Comparison of ENCODE assay signal across 23 cellular contexts in the genomic region with DNA sequence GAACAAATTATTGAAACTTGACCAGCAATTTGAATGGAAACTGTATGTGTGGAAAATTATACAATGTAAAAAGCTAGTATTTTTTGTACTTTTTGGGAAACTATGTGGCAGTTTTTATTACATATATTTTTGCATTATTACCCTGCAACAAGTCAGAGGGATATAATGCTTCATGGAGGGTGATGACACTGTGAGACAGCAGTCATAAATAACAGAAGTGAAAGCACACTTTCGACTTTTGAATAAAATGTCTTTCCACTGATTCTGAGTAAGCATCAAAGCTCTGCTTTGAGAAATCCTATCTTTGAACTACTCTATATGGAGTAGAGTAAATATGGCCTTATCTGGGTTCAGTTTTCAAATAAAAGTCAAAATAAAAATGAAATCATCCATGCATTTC.
"Had no signal": no experiment of that assay in that cellular context is flagged by ENCODE, and none has a peak within 500 bp of the region (broad histone marks: within the 10 kb centered on the region; RNA-seq: fewer than 3 reads in every experiment).

No MANE protein-coding gene starts in this region.

- H3K4me3 ChIP-seq: PC-9, Peyer's patch, SJCRH30 had no signal

- ATAC-seq: HepG2, SK-N-SH treated with all-trans-retinoic acid at 6 μM for 48 hours had no signal

- DNase-seq: IMR-90, MV-4-11, NCI-H1048, NCI-H1105, NCI-H1417, NCI-H1436 treated with DMSO at 0.1 percent for 48 hours, NCI-H1694, NCI-H187 treated with DMSO at 0.1 percent for 48 hours, NCI-H2029 treated with DMSO at 0.1 percent for 48 hours, NCI-H2171 treated with DMSO at 0.1 percent for 48 hours, NCI-H2227 treated with DMSO at 0.1 percent for 48 hours, NCI-H524, NCI-H526 treated with DMSO at 0.1 percent for 48 hours, NCI-H748 treated with DMSO at 0.1 percent for 48 hours, PC-9, Peyer's patch, Right ventricle myocardium superior, RPMI8226, SJCRH30, T-helper 2 cell had no signal

- FAIRE-seq: HepG2 had no signal

- H3K4me1 ChIP-seq: Peyer's patch, SJCRH30 had no signal

- H3K27ac ChIP-seq: KMS-11, PC-9, Peyer's patch, SJCRH30 had no signal

- H3K36me3 ChIP-seq: Peyer's patch, SJCRH30 had no signal

- H3K27me3 ChIP-seq: Peyer's patch, SJCRH30 had no signal

- H3K9me3 ChIP-seq: Peyer's patch, SJCRH30 had no signal

- H2AFZ ChIP-seq: PC-9 had no signal

- H3K9ac ChIP-seq: KMS-11 had no signal

- H3K4me2 ChIP-seq: KMS-11, PC-9 had no signal
